18 cellular contexts compared by ENCODE assay signal in the genomic region with DNA sequence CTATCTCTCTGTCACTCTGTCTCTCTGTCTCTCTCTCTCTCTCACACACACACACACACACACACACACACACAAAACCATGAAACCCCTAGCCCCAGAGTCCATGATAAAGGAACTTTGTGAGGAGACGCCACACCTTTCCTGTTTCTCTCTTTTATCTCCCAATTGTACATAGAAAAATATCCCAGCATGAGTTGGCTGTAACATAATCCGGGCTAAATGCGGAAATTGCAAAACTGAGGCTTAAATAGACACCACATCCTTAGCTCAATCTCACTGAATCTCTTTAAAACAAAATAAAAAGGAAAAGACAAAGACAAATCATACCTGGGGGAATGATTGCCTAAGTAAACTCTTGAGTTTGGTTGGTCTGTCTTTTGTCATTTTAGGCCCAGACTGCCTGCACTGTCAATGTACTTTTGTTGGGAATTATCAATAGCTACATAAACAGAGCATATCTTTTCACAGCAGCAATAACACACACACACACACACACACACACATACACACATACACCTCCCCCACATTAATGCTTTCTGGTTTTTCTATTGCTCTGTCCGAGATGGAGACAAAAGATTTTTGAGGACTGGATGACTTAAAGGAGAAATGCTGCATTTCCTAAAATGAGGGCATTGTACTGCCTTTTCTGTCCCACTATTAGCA.
DNase-seq lines count a peak whose midpoint lies in the region; ATAC-seq and TF ChIP-seq lines count a peak whose summit lies in the region.
"Had no signal": no experiment of that assay in that cellular context is flagged by ENCODE, and none has a peak within 500 bp of the region (broad histone marks: within the 10 kb centered on the region; RNA-seq: fewer than 3 reads in every experiment).

No MANE protein-coding gene starts in this region.

- H3K36me3 ChIP-seq in RWPE2 (ENCODE audit: low read depth) (no peaks in the 10 kb centered on the region), tibial artery (no peaks in the 10 kb centered on the region), MM.1S (replicated peaks; ENCODE audit: insufficient read depth, low read length) (no peaks in the 10 kb centered on the region)
- H3K36me3 ChIP-seq: breast epithelium, tibial nerve had no signal

- H3K27me3 ChIP-seq in RWPE2 (ENCODE audit: insufficient read depth, poor library complexity, severe bottlenecking) (no peaks in the 10 kb centered on the region), tibial artery (no peaks in the 10 kb centered on the region), MM.1S (replicated peaks; ENCODE audit: insufficient read depth, low read length) (no peaks in the 10 kb centered on the region)
- H3K27me3 ChIP-seq: breast epithelium, tibial nerve had no signal

- peaks cover 11% of the 10 kb centered on the region for H3K4me1 ChIP-seq in RWPE2 (ENCODE audit: insufficient read depth, poor library complexity, severe bottlenecking)
- peaks cover 0 to 56% (median 23%) of the 10 kb centered on the region in 4 donors for H3K4me1 ChIP-seq in tibial artery
- H3K4me1 ChIP-seq in MM.1S (ENCODE audit: low read length): no peaks in the 10 kb centered on the region
- H3K4me1 ChIP-seq: A549, breast epithelium, tibial nerve had no signal

- no peaks in the 10 kb centered on the region for H3K9me2 ChIP-seq in MM.1S (replicated peaks; ENCODE audit: insufficient read depth, low read length)

- peak; percentile 13 for DNase-seq in NCI-H2171 treated with DMSO at 0.1 percent for 48 hours (lab: John Stamatoyannopoulos, UW)
- no peak for DNase-seq in NCI-H2171 (lab: John Stamatoyannopoulos, UW)
- DNase-seq in RWPE2 (ENCODE audit: low spot score): no peak
- peak; percentile 37 for DNase-seq in fibroblast of villous mesenchyme (ENCODE audit: low read depth)
- DNase-seq in tibial artery: no peak
- DNase-seq in MM.1S: no peak
- no peak for DNase-seq in chondrocyte (ENCODE audit: low spot score)
- DNase-seq in endothelial cell (ENCODE audit: low spot score): no peak
- DNase-seq: activated CD4-positive, CD25-positive, alpha-beta regulatory T cell treated with anti-CD3 and anti-CD28 coated beads, Interleukin-2, amount 50 U/mL, for 72 hours; activated naive CD8-positive, alpha-beta T cell treated with anti-CD3 and anti-CD28 coated beads, Interleukin-2, amount 10 ng/mL, durations not matched to agents 7 days and 5 days; hippocampal formation; kidney; PC-9 had no signal

- H3K9me3 Mint-ChIP-seq in chondrocyte (ENCODE audit: low read depth) (peaks cover 6% of the 10 kb centered on the region), endothelial cell (ENCODE audit: unreplicated experiment) (peaks cover 4% of the 10 kb centered on the region)

- no peaks in the 10 kb centered on the region for H3F3A ChIP-seq in MM.1S (ENCODE audit: insufficient read depth, low read length)

- H3K36me3 Mint-ChIP-seq in chondrocyte (ENCODE audit: low read depth): peaks cover 4% of the 10 kb centered on the region
- H3K36me3 Mint-ChIP-seq in endothelial cell (ENCODE audit: low read depth, unreplicated experiment): no peaks in the 10 kb centered on the region
- H3K36me3 Mint-ChIP-seq: activated naive CD8-positive, alpha-beta T cell treated with anti-CD3 and anti-CD28 coated beads, Interleukin-2, amount 10 ng/mL, durations not matched to agents 7 days and 5 days; CD14-positive monocyte; stimulated activated memory B cell treated with anti-CD40 and anti-IgM and Interleukin-4, amounts not matched to agents 10 μg/mL and 1 μg/mL and 100 μg/mL, for 72 hours had no signal

- H3K4me3 ChIP-seq in RWPE2 (ENCODE audit: severe bottlenecking) (no peak overlapping the region), fibroblast of villous mesenchyme (ENCODE audit: low read depth, low read length) (no peak overlapping the region), tibial artery (no peak overlapping the region), MM.1S (ENCODE audit: low read length) (no peak overlapping the region)
- H3K4me3 ChIP-seq: A549, breast epithelium, PC-9, tibial nerve had no signal

- H3K4me1 Mint-ChIP-seq in chondrocyte (ENCODE audit: low read depth) (peaks cover 14% of the 10 kb centered on the region), endothelial cell (ENCODE audit: unreplicated experiment) (peaks cover 4% of the 10 kb centered on the region)
- H3K4me1 Mint-ChIP-seq: activated naive CD8-positive, alpha-beta T cell treated with anti-CD3 and anti-CD28 coated beads, Interleukin-2, amount 10 ng/mL, durations not matched to agents 7 days and 5 days; CD14-positive monocyte; stimulated activated memory B cell treated with anti-CD40 and anti-IgM and Interleukin-4, amounts not matched to agents 10 μg/mL and 1 μg/mL and 100 μg/mL, for 72 hours had no signal

- no peak overlapping the region for H2AFZ ChIP-seq in MM.1S (ENCODE audit: low read length)
- H2AFZ ChIP-seq: PC-9 had no signal

- H3K27me3 Mint-ChIP-seq in chondrocyte (ENCODE audit: low read depth): no peaks in the 10 kb centered on the region
- peaks cover 1% of the 10 kb centered on the region for H3K27me3 Mint-ChIP-seq in endothelial cell (ENCODE audit: unreplicated experiment)
- H3K27me3 Mint-ChIP-seq: activated naive CD8-positive, alpha-beta T cell treated with anti-CD3 and anti-CD28 coated beads, Interleukin-2, amount 10 ng/mL, durations not matched to agents 7 days and 5 days; stimulated activated memory B cell treated with anti-CD40 and anti-IgM and Interleukin-4, amounts not matched to agents 10 μg/mL and 1 μg/mL and 100 μg/mL, for 72 hours had no signal

- H3K4me2 ChIP-seq in MM.1S (ENCODE audit: low read depth, low read length): no peak overlapping the region
- H3K4me2 ChIP-seq: A549, PC-9 had no signal

- TF ChIP-seq CTCF in RWPE2 (IDR thresholded peaks at IDR 0.05; ENCODE audit: poor library complexity, severe bottlenecking): no peak
- TF ChIP-seq CTCF in fibroblast of villous mesenchyme (IDR thresholded peaks at IDR 0.05; ENCODE audit: insufficient read depth, low read depth, low read length): no peak
- TF ChIP-seq CTCF in tibial artery (IDR thresholded peaks at IDR 0.05): no peak
- no peak for TF ChIP-seq CTCF in MM.1S (IDR thresholded peaks at IDR 0.05; ENCODE audit: low read length)
- TF ChIP-seq CTCF in chondrocyte (IDR thresholded peaks at IDR 0.05): no peak
- no peak for TF ChIP-seq CTCF in endothelial cell (IDR thresholded peaks at IDR 0.05; ENCODE audit: unreplicated experiment)

- H4K20me1 ChIP-seq in MM.1S (ENCODE audit: insufficient read depth, low read length): no peaks in the 10 kb centered on the region

- H3K4me3 Mint-ChIP-seq in chondrocyte (ENCODE audit: unreplicated experiment) (no peak overlapping the region), endothelial cell (ENCODE audit: unreplicated experiment) (no peak overlapping the region)
- H3K4me3 Mint-ChIP-seq: activated naive CD8-positive, alpha-beta T cell treated with anti-CD3 and anti-CD28 coated beads, Interleukin-2, amount 10 ng/mL, durations not matched to agents 7 days and 5 days; CD14-positive monocyte; stimulated activated memory B cell treated with anti-CD40 and anti-IgM and Interleukin-4, amounts not matched to agents 10 μg/mL and 1 μg/mL and 100 μg/mL, for 72 hours had no signal

- H3K9ac ChIP-seq in MM.1S (ENCODE audit: low read length): no peak overlapping the region

- H3K27ac ChIP-seq in RWPE2 (ENCODE audit: poor library complexity, severe bottlenecking) (peak overlapping the region; percentile 45), tibial artery (peak overlapping the region; percentile 65 to 75), MM.1S (ENCODE audit: low read length) (no peak overlapping the region)
- H3K27ac ChIP-seq: A549, breast epithelium, PC-9, tibial nerve had no signal

- H3K79me2 ChIP-seq in MM.1S (ENCODE audit: low read length): no peaks in the 10 kb centered on the region

- intact Hi-C loops in tibial artery (cut with DNase I; ENCODE audit: low total_unique reads): no loop called here

- H3K27ac Mint-ChIP-seq in chondrocyte (ENCODE audit: unreplicated experiment) (no peak overlapping the region), endothelial cell (ENCODE audit: unreplicated experiment) (no peak overlapping the region)
- H3K27ac Mint-ChIP-seq: activated naive CD8-positive, alpha-beta T cell treated with anti-CD3 and anti-CD28 coated beads, Interleukin-2, amount 10 ng/mL, durations not matched to agents 7 days and 5 days; CD14-positive monocyte; stimulated activated memory B cell treated with anti-CD40 and anti-IgM and Interleukin-4, amounts not matched to agents 10 μg/mL and 1 μg/mL and 100 μg/mL, for 72 hours had no signal

- peaks cover 2% of the 10 kb centered on the region for H3K9me3 ChIP-seq in RWPE2 (ENCODE audit: severe bottlenecking)
- H3K9me3 ChIP-seq in tibial artery: no peaks in the 10 kb centered on the region
- no peaks in the 10 kb centered on the region for H3K9me3 ChIP-seq in MM.1S (replicated peaks; ENCODE audit: insufficient read depth, low read length)
- H3K9me3 ChIP-seq: A549, breast epithelium, tibial nerve had no signal

- ATAC-seq in RWPE2 (ENCODE audit: low read depth): peak; percentile 74
- ATAC-seq: A549; stimulated activated memory B cell treated with anti-CD40 and anti-IgM and Interleukin-4, amounts not matched to agents 10 μg/mL and 1 μg/mL and 100 μg/mL, for 72 hours had no signal

Comparison
In these comparisons a context has a peak if more than half of its experiments do, and no peak if none do; other contexts are left out.
1. DNase-seq: peak in NCI-H2171 treated with DMSO at 0.1 percent for 48 hours (single experiment) and fibroblast of villous mesenchyme (single experiment); none in NCI-H2171 (single experiment), RWPE2 (single experiment), tibial artery (0 of 2), MM.1S (single experiment), chondrocyte (single experiment) and endothelial cell (single experiment).